ENCODE assay signal across 9 cellular contexts in the genomic region with DNA sequence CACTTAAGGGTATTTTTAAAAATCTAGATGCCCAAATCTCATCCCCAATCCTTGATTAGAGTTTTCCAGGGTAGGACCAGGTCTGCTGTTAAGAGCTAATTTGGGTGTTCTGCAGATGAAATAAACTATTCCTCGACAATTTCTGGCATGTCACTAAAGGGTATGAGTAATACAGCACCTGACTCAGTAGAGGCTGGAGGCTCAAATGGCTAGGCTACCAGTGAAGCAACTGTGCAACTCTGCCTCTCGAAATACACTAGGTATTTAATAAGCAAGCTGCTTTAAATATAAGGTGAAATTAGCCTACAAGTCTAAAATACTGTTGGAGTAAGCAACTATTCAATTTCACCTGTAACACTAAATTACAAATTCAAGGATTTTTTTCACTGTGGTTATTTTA. TPM values are rescaled to one million over a fixed set of nuclear protein-coding genes. Genes with fewer than 3 reads are reported as not detected.
DNase-seq lines count a peak whose midpoint lies in the region; ATAC-seq, FAIRE-seq and TF ChIP-seq lines count a peak whose summit lies in the region.
"Had no signal": no experiment of that assay in that cellular context is flagged by ENCODE, and none has a peak within 500 bp of the region (broad histone marks: within the 10 kb centered on the region; RNA-seq: fewer than 3 reads in every experiment).

No MANE protein-coding gene starts in this region.

- H3K27me3 ChIP-seq in bronchial epithelial cell (ENCODE audit: control insufficient read depth, insufficient read depth, low read length) (no peaks in the 10 kb centered on the region), muscle layer of duodenum (ENCODE audit: low read depth, low read length) (no peaks in the 10 kb centered on the region)

- H3K36me3 ChIP-seq in bronchial epithelial cell (ENCODE audit: control insufficient read depth, insufficient read depth, low read length) (peaks cover 10% of the 10 kb centered on the region), muscle layer of duodenum (ENCODE audit: control insufficient read depth in 1 of 2, insufficient read depth in 2 of 2, low read length in 2 of 2) (peaks cover 33 to 35% of the 10 kb centered on the region in 2 donors)

- no peak for TF ChIP-seq CTCF in bronchial epithelial cell (IDR thresholded peaks at IDR 0.05; ENCODE audit: insufficient read depth, low read length, severe bottlenecking)
- TF ChIP-seq CTCF in GM13976 (IDR thresholded peaks at IDR 0.05; ENCODE audit: borderline replicate concordance, control extremely low read depth, extremely low read depth, insufficient read depth, missing control alignments): no peak

- no peak for ATAC-seq in GM21360 (IDR thresholded peaks at IDR 0.05; ENCODE audit: unreplicated experiment)

- DNase-seq in CD1c-positive myeloid dendritic cell (ENCODE audit: extremely low spot score): peak; percentile 7
- peak; percentile 57 for DNase-seq in LHCN-M2 (ENCODE audit: low read depth)
- DNase-seq in bronchial epithelial cell (ENCODE audit: low read depth): peak; percentile 81
- no peak for DNase-seq in NCI-H2196 treated with DMSO at 0.1 percent for 48 hours (lab: John Stamatoyannopoulos, UW; ENCODE audit: unreplicated experiment)
- DNase-seq in GM13976 (ENCODE audit: low spot score): no peak
- no peak for DNase-seq in activated CD8-positive, alpha-beta memory T cell treated with anti-CD3 and anti-CD28 coated beads for 24 hours
- DNase-seq: activated effector memory CD4-positive, alpha-beta T cell treated with anti-CD3 and anti-CD28 coated beads, Interleukin-2, amount 50 U/mL, for 16 hours had no signal

- no peak overlapping the region for H3K27ac ChIP-seq in muscle layer of duodenum (ENCODE audit: low read length)

- H3K9me3 ChIP-seq in muscle layer of duodenum (ENCODE audit: control insufficient read depth in 1 of 2, low read length in 2 of 2): no peaks in the 10 kb centered on the region

- peaks cover 16 to 19% of the 10 kb centered on the region in 2 donors for H3K4me1 ChIP-seq in muscle layer of duodenum (ENCODE audit: control insufficient read depth in 1 of 2, insufficient read depth in 2 of 2, low read length in 2 of 2)

- in situ Hi-C loops in GM13976 (cut with MboI; ENCODE audit: low sequenced_read_pairs, unreplicated experiment): no loop called here

- H3K4me3 ChIP-seq in bronchial epithelial cell (ENCODE audit: low read depth, low read length) (peak overlapping the region; percentile 99), muscle layer of duodenum (ENCODE audit: low read depth in 1 of 2, low read length in 2 of 2) (peak overlapping the region; percentile 87 to 92)

- no peak for FAIRE-seq in bronchial epithelial cell (lab: Jason Lieb, UNC)

RNA-seq across cellular contexts. Expression of a gene that starts 1.5 kb away (rescaled TPM):
- total RNA-seq in LHCN-M2 (2014; rRNA removed) (41.7 and 47.6 TPM in 2 replicates), bronchial epithelial cell (107 and 127 TPM in 2 replicates)
- 15.5 TPM for polyA plus RNA-seq in LHCN-M2 (2012)

RNA-seq across cellular contexts. Expression of a gene that starts 33.4 kb away (rescaled TPM):
- total RNA-seq in LHCN-M2 (2014; rRNA removed) (19.8 and 22.5 TPM in 2 replicates), bronchial epithelial cell (19.0 and 21.1 TPM in 2 replicates)
- polyA plus RNA-seq in LHCN-M2 (2012): 6.9 TPM

Comparison
In these comparisons a context has a peak if more than half of its experiments do, and no peak if none do; other contexts are left out.
1. DNase-seq: peak in CD1c-positive myeloid dendritic cell (single experiment), LHCN-M2 (single experiment) and bronchial epithelial cell (single experiment); none in NCI-H2196 treated with DMSO at 0.1 percent for 48 hours (single experiment), GM13976 (single experiment) and activated CD8-positive, alpha-beta memory T cell treated with anti-CD3 and anti-CD28 coated beads for 24 hours (single experiment).